ENCODE assay signal across 14 cellular contexts in genomic region chr16:57862698-57863433, GRCh38.
DNase-seq lines count a peak whose midpoint lies in the region; FAIRE-seq lines count a peak whose summit lies in the region.
"Had no signal": no experiment of that assay in that cellular context is flagged by ENCODE, and none has a peak within 500 bp of the region (broad histone marks: within the 10 kb centered on the region; RNA-seq: fewer than 3 reads in every experiment).

No MANE protein-coding gene starts in this region.

- H3K36me3 Mint-ChIP-seq in dendritic cell treated with granulocyte-macrophage colony-stimulating factor and Interleukin-4, amounts not matched to agents 40 ng/mL and 50 ng/mL, for 4 days (ENCODE audit: low read depth): no peaks in the 10 kb centered on the region
- H3K36me3 Mint-ChIP-seq in activated CD4-positive, alpha-beta T cell treated with anti-CD3 and anti-CD28 coated beads, Interleukin-2, amount 10 ng/mL, durations not matched to agents 24 days and 14 days (ENCODE audit: low read depth): no peaks in the 10 kb centered on the region
- H3K36me3 Mint-ChIP-seq: naive thymus-derived CD4-positive, alpha-beta T cell had no signal

- intact Hi-C loops in dendritic cell treated with granulocyte-macrophage colony-stimulating factor and Interleukin-4, amounts not matched to agents 40 ng/mL and 50 ng/mL, for 4 days (cut with micrococcal nuclease): loop anchor here (1.0 to 10.0 kb wide), 2 partner anchors 58 to 106 kb away; partner anchors contain the start of gene KIFC3
- intact Hi-C loops in activated CD4-positive, alpha-beta T cell treated with anti-CD3 and anti-CD28 coated beads, Interleukin-2, amount 10 ng/mL, durations not matched to agents 24 days and 14 days (cut with micrococcal nuclease): loop anchor here (10.0 kb wide), 1 partner anchor 108 kb away; no protein-coding TSS in a partner anchor

- peak overlapping the region; percentile 38 for H3K27ac Mint-ChIP-seq in dendritic cell treated with granulocyte-macrophage colony-stimulating factor and Interleukin-4, amounts not matched to agents 40 ng/mL and 50 ng/mL, for 4 days
- no peak overlapping the region for H3K27ac Mint-ChIP-seq in activated CD4-positive, alpha-beta T cell treated with anti-CD3 and anti-CD28 coated beads, Interleukin-2, amount 10 ng/mL, durations not matched to agents 24 days and 14 days
- H3K27ac Mint-ChIP-seq: activated naive CD8-positive, alpha-beta T cell treated with anti-CD3 and anti-CD28 coated beads, Interleukin-2, amount 50 U/mL, for 24 hours; naive thymus-derived CD4-positive, alpha-beta T cell; T-helper 17 cell had no signal

- peak; percentile 89 for DNase-seq in LHCN-M2 (ENCODE audit: low read depth)
- peak; percentile 13 for DNase-seq in mucosa of gallbladder (ENCODE audit: low spot score)
- DNase-seq in activated naive CD4-positive, alpha-beta T cell (lab: John Stamatoyannopoulos, UW): no peak
- DNase-seq in T-helper 9 cell: no peak
- no peak for DNase-seq in GM19239 (ENCODE audit: insufficient read length, low spot score)
- no peak for DNase-seq in activated CD4-positive, alpha-beta T cell treated with anti-CD3 and anti-CD28 coated beads, Interleukin-2, amount 10 ng/mL, durations not matched to agents 24 days and 14 days
- DNase-seq: activated naive CD8-positive, alpha-beta T cell treated with anti-CD3 and anti-CD28 coated beads, Interleukin-2, amount 50 U/mL, for 24 hours; naive thymus-derived CD4-positive, alpha-beta T cell; stimulated activated CD8-positive, alpha-beta memory T cell treated with anti-CD3 and anti-CD28 coated beads, Interleukin-4, amount 100 ng/mL, for 48 hours; T-helper 17 cell had no signal

- H3K36me3 ChIP-seq in ACC112 (ENCODE audit: insufficient read depth, low read length): no peaks in the 10 kb centered on the region

- H3K79me2 ChIP-seq in ACC112 (ENCODE audit: control insufficient read depth, insufficient read depth, low read length, unreplicated experiment): no peaks in the 10 kb centered on the region

- H3K4me3 Mint-ChIP-seq in dendritic cell treated with granulocyte-macrophage colony-stimulating factor and Interleukin-4, amounts not matched to agents 40 ng/mL and 50 ng/mL, for 4 days: no peak overlapping the region
- no peak overlapping the region for H3K4me3 Mint-ChIP-seq in activated CD4-positive, alpha-beta T cell treated with anti-CD3 and anti-CD28 coated beads, Interleukin-2, amount 10 ng/mL, durations not matched to agents 24 days and 14 days
- H3K4me3 Mint-ChIP-seq: activated naive CD8-positive, alpha-beta T cell treated with anti-CD3 and anti-CD28 coated beads, Interleukin-2, amount 50 U/mL, for 24 hours; naive thymus-derived CD4-positive, alpha-beta T cell; T-helper 17 cell had no signal

- H3K4me3 ChIP-seq in ACC112 (ENCODE audit: low read depth, low read length): peak overlapping the region; percentile 28; the same call in 1 of the 2 replicates

- FAIRE-seq in GM19239 (lab: Jason Lieb, UNC): no peak
- FAIRE-seq: GM12892 had no signal

- H3K27me3 Mint-ChIP-seq in dendritic cell treated with granulocyte-macrophage colony-stimulating factor and Interleukin-4, amounts not matched to agents 40 ng/mL and 50 ng/mL, for 4 days: peaks cover 8% of the 10 kb centered on the region
- peaks cover 24% of the 10 kb centered on the region for H3K27me3 Mint-ChIP-seq in activated CD4-positive, alpha-beta T cell treated with anti-CD3 and anti-CD28 coated beads, Interleukin-2, amount 10 ng/mL, durations not matched to agents 24 days and 14 days

- 0 out of 2 replicates have a peak overlapping the region, but pooled peaks have one; percentile 14 for H3K27ac ChIP-seq in ACC112 (ENCODE audit: low read depth, low read length)
- H3K27ac ChIP-seq: KMS-11 had no signal

- H2AFZ ChIP-seq in ACC112 (ENCODE audit: low read length, unreplicated experiment): peak overlapping the region; percentile 67

- H3K27me3 ChIP-seq in ACC112 (ENCODE audit: insufficient read depth, low read length): no peaks in the 10 kb centered on the region

- no peaks in the 10 kb centered on the region for H3K9me3 Mint-ChIP-seq in dendritic cell treated with granulocyte-macrophage colony-stimulating factor and Interleukin-4, amounts not matched to agents 40 ng/mL and 50 ng/mL, for 4 days
- H3K9me3 Mint-ChIP-seq in activated CD4-positive, alpha-beta T cell treated with anti-CD3 and anti-CD28 coated beads, Interleukin-2, amount 10 ng/mL, durations not matched to agents 24 days and 14 days: no peaks in the 10 kb centered on the region
- H3K9me3 Mint-ChIP-seq: activated naive CD8-positive, alpha-beta T cell treated with anti-CD3 and anti-CD28 coated beads, Interleukin-2, amount 50 U/mL, for 24 hours had no signal

- peaks cover 9% of the 10 kb centered on the region for H3K4me1 Mint-ChIP-seq in dendritic cell treated with granulocyte-macrophage colony-stimulating factor and Interleukin-4, amounts not matched to agents 40 ng/mL and 50 ng/mL, for 4 days (ENCODE audit: low read depth)
- H3K4me1 Mint-ChIP-seq in activated CD4-positive, alpha-beta T cell treated with anti-CD3 and anti-CD28 coated beads, Interleukin-2, amount 10 ng/mL, durations not matched to agents 24 days and 14 days: peaks cover 3% of the 10 kb centered on the region

- H3K4me1 ChIP-seq in ACC112 (ENCODE audit: control insufficient read depth, insufficient read depth, low read length, unreplicated experiment): peaks cover 21% of the 10 kb centered on the region

Comparison
In these comparisons a context has a peak if more than half of its experiments do, and no peak if none do; other contexts are left out.
1. DNase-seq: peak in LHCN-M2 (single experiment) and mucosa of gallbladder (single experiment); none in activated naive CD4-positive, alpha-beta T cell (0 of 4), T-helper 9 cell (single experiment), GM19239 (single experiment) and activated CD4-positive, alpha-beta T cell treated with anti-CD3 and anti-CD28 coated beads, Interleukin-2, amount 10 ng/mL, durations not matched to agents 24 days and 14 days (single experiment).